ENCODE assay signal across 1 cellular context in the genomic region with DNA sequence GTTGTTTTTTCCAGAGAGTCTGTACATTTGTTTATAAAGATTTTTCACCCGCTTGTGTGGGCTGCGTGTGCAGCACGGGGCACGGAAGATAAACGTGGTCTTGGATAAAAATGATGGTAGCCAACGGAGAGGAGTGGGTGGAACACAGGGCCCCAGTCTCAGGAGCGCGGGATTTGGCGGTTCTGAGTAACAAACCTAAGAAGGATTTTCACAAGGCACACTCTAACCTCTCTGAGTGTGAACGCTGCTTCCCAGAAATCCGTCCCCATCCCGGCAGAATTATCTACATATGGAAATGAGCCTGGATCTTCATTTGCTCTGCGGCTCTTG.
TF ChIP-seq lines count a peak whose summit lies in the region.

No MANE protein-coding gene starts in this region.

TF ChIP-seq in GM12878, 131 proteins besides CTCF, POLR2A, EP300 and RAD21:
- no peak for TF ChIP-seq ZBTB4 (CRISPR knock-in tag; IDR thresholded peaks at IDR 0.05)
- TF ChIP-seq, protein P1, sequence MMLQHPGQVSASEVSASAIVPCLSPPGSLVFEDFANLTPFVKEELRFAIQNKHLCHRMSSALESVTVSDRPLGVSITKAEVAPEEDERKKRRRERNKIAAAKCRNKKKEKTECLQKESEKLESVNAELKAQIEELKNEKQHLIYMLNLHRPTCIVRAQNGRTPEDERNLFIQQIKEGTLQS (IDR thresholded peaks at IDR 0.05; ENCODE audit: borderline replicate concordance, extremely low read depth, low read depth, low read length) = no peak
- TF ChIP-seq IKZF2 (IDR thresholded peaks at IDR 0.05) = no peak
- no peak for TF ChIP-seq RELA (IDR thresholded peaks at IDR 0.05; ENCODE audit: borderline replicate concordance, partially characterized antibody)
- no peak for TF ChIP-seq SUZ12 (IDR thresholded peaks at IDR 0.05; ENCODE audit: unreplicated experiment)
- no peak for TF ChIP-seq HSF1 (IDR thresholded peaks at IDR 0.05; ENCODE audit: low read depth, low read length)
- TF ChIP-seq RB1 (IDR thresholded peaks at IDR 0.05; ENCODE audit: borderline replicate concordance) = no peak
- no peak for TF ChIP-seq FOXM1 (IDR thresholded peaks at IDR 0.05; ENCODE audit: low read depth, low read length)
- TF ChIP-seq REST (IDR thresholded peaks at IDR 0.05; ENCODE audit: low read depth, low read length) = no peak
- no peak for TF ChIP-seq PKNOX1 (IDR thresholded peaks at IDR 0.05)
- TF ChIP-seq BHLHE40 (IDR thresholded peaks at IDR 0.05; ENCODE audit: borderline replicate concordance in 1 of 2, low read depth in 2 of 2, low read length in 1 of 2) = no peak
- TF ChIP-seq RUNX3 (IDR thresholded peaks at IDR 0.05; ENCODE audit: low read length) = no peak
- TF ChIP-seq SRF (IDR thresholded peaks at IDR 0.05; ENCODE audit: low read depth in 2 of 2, low read length in 2 of 2) = no peak
- TF ChIP-seq ZNF24 (IDR thresholded peaks at IDR 0.05) = no peak
- TF ChIP-seq PBX3 (IDR thresholded peaks at IDR 0.05; ENCODE audit: insufficient replicate concordance, low read depth, low read length) = no peak
- TF ChIP-seq SIN3A (IDR thresholded peaks at IDR 0.05; ENCODE audit: low read depth, low read length) = no peak
- no peak for TF ChIP-seq ZBED1 (IDR thresholded peaks at IDR 0.05; ENCODE audit: borderline replicate concordance)
- no peak for TF ChIP-seq BCL3 (IDR thresholded peaks at IDR 0.05; ENCODE audit: borderline replicate concordance, insufficient read depth, low read depth, low read length, poor library complexity, severe bottlenecking)
- no peak for TF ChIP-seq CREM (IDR thresholded peaks at IDR 0.05; ENCODE audit: low read depth)
